ENCODE assay signal across 9 cellular contexts in the genomic region with DNA sequence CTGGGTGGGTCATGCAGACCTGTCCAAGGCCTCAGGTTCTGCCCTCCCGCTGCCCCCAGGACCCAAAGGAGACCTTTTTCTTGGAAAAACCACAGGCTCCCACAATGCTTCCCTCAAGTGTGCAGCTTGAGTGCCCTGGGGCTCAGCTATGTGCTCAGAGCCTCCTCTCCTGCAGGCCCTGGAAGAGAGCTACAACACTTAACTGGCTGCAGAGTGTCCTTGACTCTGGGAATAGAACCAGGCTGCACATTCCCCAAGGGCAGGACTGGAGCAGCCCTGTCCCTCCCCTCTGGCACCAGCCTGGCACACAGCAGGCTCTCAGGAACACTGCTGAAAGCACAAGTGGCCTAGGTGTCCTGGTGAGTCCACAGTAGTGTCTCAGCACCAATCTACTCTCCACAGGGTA. TPM values are rescaled to one million over a fixed set of nuclear protein-coding genes. Genes with fewer than 3 reads are reported as not detected.
DNase-seq lines count a peak whose midpoint lies in the region; ATAC-seq and TF ChIP-seq lines count a peak whose summit lies in the region.
"Had no signal": no experiment of that assay in that cellular context is flagged by ENCODE, and none has a peak within 500 bp of the region (broad histone marks: within the 10 kb centered on the region; RNA-seq: fewer than 3 reads in every experiment).

No MANE protein-coding gene starts in this region.

- POLR2A ChIA-PET in Caco-2 (lab: Charles Lee): interaction anchor here (0.5 kb wide), 1 partner anchor 268 kb away, joined by 4 read pairs; no protein-coding TSS in a partner anchor

- DNase-seq in Caco-2 (no peak), NCI-H510A (lab: John Stamatoyannopoulos, UW) (peak; percentile 56), endothelial cell (ENCODE audit: low spot score) (no peak), NCI-H146 (lab: John Stamatoyannopoulos, UW) (no peak), DMS114 treated with DMSO at 0.1 percent for 48 hours (lab: John Stamatoyannopoulos, UW; ENCODE audit: unreplicated experiment) (no peak), GM10266 (ENCODE audit: extremely low spot score) (no peak)
- DNase-seq: NCI-H524 treated with DMSO at 0.1 percent for 48 hours had no signal

- TF ChIP-seq CTCF in Caco-2 (IDR thresholded peaks at IDR 0.05; ENCODE audit: insufficient read depth in 1 of 2, low read depth in 1 of 2, low read length in 1 of 2, severe bottlenecking in 1 of 2, unreplicated experiment in 1 of 2) (no peak), endothelial cell (IDR thresholded peaks at IDR 0.05; ENCODE audit: unreplicated experiment) (no peak), neutrophil (IDR thresholded peaks at IDR 0.05) (no peak), GM10266 (IDR thresholded peaks at IDR 0.05; ENCODE audit: control insufficient read depth, insufficient read depth, low read depth, missing control alignments) (no peak)

- H3K4me1 ChIP-seq in Caco-2: peaks cover 42% of the 10 kb centered on the region
- H3K4me1 ChIP-seq in neutrophil (ENCODE audit: control insufficient read depth in 1 of 2, insufficient read depth in 1 of 2, low read depth in 1 of 2, low read length in 1 of 2): peaks cover 45% of the 10 kb centered on the region in 2 experiments

- H3K4me3 ChIP-seq in Caco-2 (ENCODE audit: low read depth, low read length) (no peak overlapping the region), neutrophil (ENCODE audit: low read depth in 1 of 2, low read length in 1 of 2) (no peak overlapping the region)

- H3K9me3 Mint-ChIP-seq in Caco-2 (ENCODE audit: unreplicated experiment): no peaks in the 10 kb centered on the region
- no peaks in the 10 kb centered on the region for H3K9me3 Mint-ChIP-seq in endothelial cell (ENCODE audit: unreplicated experiment)

- H3K27ac Mint-ChIP-seq in Caco-2 (ENCODE audit: unreplicated experiment) (peak overlapping the region; percentile 98), endothelial cell (ENCODE audit: unreplicated experiment) (peak overlapping the region; percentile 99)

- no peaks in the 10 kb centered on the region for H3K27me3 Mint-ChIP-seq in Caco-2 (ENCODE audit: insufficient read depth, unreplicated experiment)
- peaks cover 39% of the 10 kb centered on the region for H3K27me3 Mint-ChIP-seq in endothelial cell (ENCODE audit: unreplicated experiment)

- no peaks in the 10 kb centered on the region for H3K9me3 ChIP-seq in Caco-2
- no peaks in the 10 kb centered on the region for H3K9me3 ChIP-seq in neutrophil

- H3K36me3 Mint-ChIP-seq in Caco-2 (ENCODE audit: insufficient read depth, unreplicated experiment) (peaks cover 40% of the 10 kb centered on the region), endothelial cell (ENCODE audit: low read depth, unreplicated experiment) (peaks cover 13% of the 10 kb centered on the region)

- intact Hi-C loops in Caco-2 (cut with micrococcal nuclease; ENCODE audit: unreplicated experiment): loop anchor here (5.0 kb wide), 1 partner anchor 159 kb away; a partner anchor contains a TSS

- H3K4me1 Mint-ChIP-seq in Caco-2 (ENCODE audit: low read depth, unreplicated experiment) (peaks cover 26% of the 10 kb centered on the region), endothelial cell (ENCODE audit: unreplicated experiment) (peaks cover 39% of the 10 kb centered on the region)

- H3K27me3 ChIP-seq in Caco-2 (replicated peaks; ENCODE audit: control insufficient read depth, insufficient read depth, low read length): no peaks in the 10 kb centered on the region
- no peaks in the 10 kb centered on the region for H3K27me3 ChIP-seq in neutrophil

- H3K4me3 Mint-ChIP-seq in Caco-2 (ENCODE audit: unreplicated experiment): no peak overlapping the region
- no peak overlapping the region for H3K4me3 Mint-ChIP-seq in endothelial cell (ENCODE audit: unreplicated experiment)

- BruUV-seq in Caco-2 (replicated peaks; lab: Mats Ljungman, UMichigan): no TSS peak

- H3K27ac ChIP-seq in neutrophil: peak overlapping the region; percentile 100

- ATAC-seq in GM18867 (IDR thresholded peaks at IDR 0.05; ENCODE audit: unreplicated experiment): no peak

- CTCF ChIA-PET in Caco-2 (lab: Charles Lee): interaction anchor here (1.7 kb wide), 1 partner anchor 19 kb away, joined by 4 read pairs; no protein-coding TSS in a partner anchor

- H3K36me3 ChIP-seq in Caco-2 (ENCODE audit: control insufficient read depth, insufficient read depth, low read length) (no peaks in the 10 kb centered on the region), neutrophil (peaks cover 6% of the 10 kb centered on the region)

RNA-seq across cellular contexts. Expression of a gene that starts 4.8 kb away (rescaled TPM):
- total RNA-seq in Caco-2 (2022): 109 and 118 TPM in 2 replicates
- 146 TPM for total RNA-seq in endothelial cell (ENCODE audit: unreplicated experiment)
